In the genomic region with DNA sequence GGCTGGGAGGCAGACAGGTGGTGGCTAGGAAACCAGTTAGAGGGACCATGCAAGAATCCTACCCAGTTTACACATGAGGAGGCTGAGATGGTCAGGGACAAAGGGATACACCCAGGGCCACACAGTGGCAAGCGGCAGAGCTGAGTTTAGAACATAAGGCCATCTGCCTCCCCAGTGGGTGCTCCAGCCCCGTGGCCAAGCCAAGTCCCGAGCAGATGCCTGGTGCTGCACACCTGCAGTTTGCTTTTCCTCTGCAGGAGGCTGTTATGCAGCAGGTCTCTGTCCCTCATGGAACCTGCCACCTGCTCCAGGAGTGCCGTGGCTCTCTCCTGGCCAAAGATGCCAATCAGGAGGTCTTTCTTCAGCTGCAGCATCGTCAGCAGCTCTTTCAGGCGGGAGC, we compare ENCODE assay signal across 18 cellular contexts.
DNase-seq lines count a peak whose midpoint lies in the region; ATAC-seq and TF ChIP-seq lines count a peak whose summit lies in the region.
"Had no signal": no experiment of that assay in that cellular context is flagged by ENCODE, and none has a peak within 500 bp of the region (broad histone marks: within the 10 kb centered on the region; RNA-seq: fewer than 3 reads in every experiment).

No MANE protein-coding gene starts in this region.

- POLR2A ChIA-PET in CD8-positive, alpha-beta T cell (lab: Charles Lee): interaction anchor here (1.3 kb wide), 2 partner anchors 77 to 89 kb away, joined by 5 to 7 read pairs; a partner anchor contains a TSS

- CTCF ChIA-PET in CD8-positive, alpha-beta T cell (lab: Charles Lee): interaction anchor here (0.8 to 16.6 kb wide), 7 partner anchors 13 to 116 kb away, joined by 3 to 532 read pairs (median 7); a partner anchor contains a TSS

- H3K36me3 ChIP-seq in CD8-positive, alpha-beta T cell (ENCODE audit: insufficient read depth, low read length): peaks cover 12% of the 10 kb centered on the region
- peaks cover 0 to 40% of the 10 kb centered on the region in 2 donors for H3K36me3 ChIP-seq in vagina

- intact Hi-C loops in CD8-positive, alpha-beta T cell (cut with DNase I, micrococcal nuclease): no loop called here
- intact Hi-C loops in vagina (cut with DNase I): no loop called here

- H3K4me1 Mint-ChIP-seq in CD8-positive, alpha-beta T cell (ENCODE audit: low read depth): peaks cover 4% of the 10 kb centered on the region
- peaks cover 4% of the 10 kb centered on the region for H3K4me1 Mint-ChIP-seq in activated T-helper 17 cell treated with anti-CD3 and anti-CD28 coated beads, Interleukin-2, amount 50 U/mL, for 72 hours

- no peak for TF ChIP-seq POLR2A in vagina (IDR thresholded peaks at IDR 0.05)

- no peak overlapping the region for H3K4me3 ChIP-seq in CD8-positive, alpha-beta T cell (ENCODE audit: low read depth, low read length)
- H3K4me3 ChIP-seq in vagina: no peak overlapping the region
- H3K4me3 ChIP-seq: esophagus squamous epithelium, right atrium auricular region had no signal

- peaks cover 63% of the 10 kb centered on the region for H3K36me3 Mint-ChIP-seq in CD8-positive, alpha-beta T cell
- H3K36me3 Mint-ChIP-seq in activated T-helper 17 cell treated with anti-CD3 and anti-CD28 coated beads, Interleukin-2, amount 50 U/mL, for 72 hours (ENCODE audit: low read depth): peaks cover 91% of the 10 kb centered on the region

- peak overlapping the region; percentile 70 for H3K27ac Mint-ChIP-seq in CD8-positive, alpha-beta T cell
- H3K27ac Mint-ChIP-seq in activated T-helper 17 cell treated with anti-CD3 and anti-CD28 coated beads, Interleukin-2, amount 50 U/mL, for 72 hours: peak overlapping the region; percentile 65

- no peaks in the 10 kb centered on the region for H3K27me3 ChIP-seq in CD8-positive, alpha-beta T cell (ENCODE audit: insufficient read depth, low read length)
- no peaks in the 10 kb centered on the region for H3K27me3 ChIP-seq in vagina
- H3K27me3 ChIP-seq: esophagus squamous epithelium, right atrium auricular region had no signal

- no peaks in the 10 kb centered on the region for H3K9me3 Mint-ChIP-seq in CD8-positive, alpha-beta T cell
- H3K9me3 Mint-ChIP-seq in activated T-helper 17 cell treated with anti-CD3 and anti-CD28 coated beads, Interleukin-2, amount 50 U/mL, for 72 hours: no peaks in the 10 kb centered on the region

- no peaks in the 10 kb centered on the region for H3K27me3 Mint-ChIP-seq in CD8-positive, alpha-beta T cell (ENCODE audit: low read depth)
- H3K27me3 Mint-ChIP-seq in activated T-helper 17 cell treated with anti-CD3 and anti-CD28 coated beads, Interleukin-2, amount 50 U/mL, for 72 hours: no peaks in the 10 kb centered on the region

- peak overlapping the region; percentile 1 for H3K27ac ChIP-seq in CD8-positive, alpha-beta T cell (ENCODE audit: low read depth, low read length)
- no peak overlapping the region for H3K27ac ChIP-seq in vagina
- H3K27ac ChIP-seq: esophagus squamous epithelium, right atrium auricular region had no signal

- ATAC-seq in CD8-positive, alpha-beta T cell: no peak
- no peak for ATAC-seq in activated T-helper 17 cell treated with anti-CD3 and anti-CD28 coated beads, Interleukin-2, amount 50 U/mL, for 72 hours (replicated peaks)
- ATAC-seq in HG02610 (IDR thresholded peaks at IDR 0.05; ENCODE audit: unreplicated experiment): no peak

- peaks cover 7% of the 10 kb centered on the region for H3K4me1 ChIP-seq in CD8-positive, alpha-beta T cell (ENCODE audit: insufficient read depth, low read length)
- H3K4me1 ChIP-seq in vagina: no peaks in the 10 kb centered on the region
- H3K4me1 ChIP-seq: right atrium auricular region had no signal

- no peak for TF ChIP-seq CTCF in CD8-positive, alpha-beta T cell (IDR thresholded peaks at IDR 0.05)
- TF ChIP-seq CTCF in vagina (IDR thresholded peaks at IDR 0.05): no peak

- H3K4me3 Mint-ChIP-seq in CD8-positive, alpha-beta T cell: no peak overlapping the region
- no peak overlapping the region for H3K4me3 Mint-ChIP-seq in activated T-helper 17 cell treated with anti-CD3 and anti-CD28 coated beads, Interleukin-2, amount 50 U/mL, for 72 hours
- H3K4me3 Mint-ChIP-seq: H9 had no signal

- DNase-seq in NCI-H748 (lab: John Stamatoyannopoulos, UW; ENCODE audit: unreplicated experiment): peak; percentile 54
- DNase-seq in NCI-H748 treated with DMSO at 0.1 percent for 48 hours (lab: John Stamatoyannopoulos, UW): no peak
- no peak for DNase-seq in CD8-positive, alpha-beta T cell
- DNase-seq in NCI-H2227 treated with DMSO at 0.1 percent for 48 hours (lab: John Stamatoyannopoulos, UW): peak; percentile 48
- no peak for DNase-seq in activated gamma-delta T cell (lab: John Stamatoyannopoulos, UW)
- no peak for DNase-seq in vagina (ENCODE audit: extremely low spot score in 2 of 2)
- DNase-seq: activated effector memory CD4-positive, alpha-beta T cell treated with Interleukin-2 at 50 U/mL for 16 hours; effector CD8-positive, alpha-beta T cell; esophagus squamous epithelium; H9; kidney glomerular epithelial cell; mammary epithelial cell; NCI-H524; SIG-M5; T-helper 2 cell had no signal

- H3K9me3 ChIP-seq in CD8-positive, alpha-beta T cell (ENCODE audit: low read length): no peaks in the 10 kb centered on the region
- H3K9me3 ChIP-seq in vagina: no peaks in the 10 kb centered on the region
- H3K9me3 ChIP-seq: esophagus squamous epithelium, right atrium auricular region had no signal

Comparison
In these comparisons a context has a peak if more than half of its experiments do, and no peak if none do; other contexts are left out.
1. DNase-seq: peak in NCI-H748 (single experiment) and NCI-H2227 treated with DMSO at 0.1 percent for 48 hours (single experiment); none in NCI-H748 treated with DMSO at 0.1 percent for 48 hours (single experiment), CD8-positive, alpha-beta T cell (0 of 7), activated gamma-delta T cell (single experiment) and vagina (0 of 2).